1 cellular context compared by ENCODE assay signal in the genomic region with DNA sequence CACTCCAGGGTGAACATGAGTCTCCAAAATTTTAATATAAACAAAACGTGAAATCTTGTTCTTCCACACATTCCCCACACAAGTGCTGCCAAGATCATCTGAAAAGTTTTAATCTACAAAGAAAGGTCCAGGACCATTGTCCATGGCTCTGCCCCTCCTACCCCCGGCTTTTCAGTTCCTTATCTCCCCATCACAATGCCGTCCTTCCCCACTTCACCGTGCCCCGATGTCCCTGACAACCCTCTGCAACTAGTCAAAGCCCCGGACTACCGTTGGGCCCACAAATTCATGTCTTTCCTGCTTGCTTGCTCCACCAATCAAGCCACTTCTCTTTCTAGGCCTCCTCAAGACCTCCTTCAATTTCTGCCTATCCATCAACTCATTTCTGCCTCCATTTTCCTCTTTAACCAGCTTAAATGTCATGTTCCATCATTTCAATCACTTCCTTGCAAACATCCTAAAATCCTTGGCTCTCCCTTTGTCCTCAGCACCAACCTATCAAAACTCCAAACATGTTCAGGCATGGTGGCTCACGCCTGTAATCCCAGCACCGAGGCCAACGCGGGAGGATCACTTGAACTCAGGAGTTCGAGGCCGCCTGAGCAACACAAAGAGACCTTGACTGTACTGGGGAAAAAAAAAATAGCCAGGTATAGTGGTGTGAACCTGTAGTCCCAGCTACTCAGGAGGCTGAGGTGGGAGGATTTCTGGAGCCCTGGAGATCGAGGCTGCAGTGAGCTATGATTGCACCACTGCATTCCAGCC.
TF ChIP-seq lines count a peak whose summit lies in the region.

No MANE protein-coding gene starts in this region.

TF ChIP-seq in HepG2, 621 proteins besides CTCF, POLR2A, EP300 and RAD21:
- no peak for TF ChIP-seq DNMT1 (CRISPR knock-in tag; IDR thresholded peaks at IDR 0.05)
- TF ChIP-seq, protein P1, sequence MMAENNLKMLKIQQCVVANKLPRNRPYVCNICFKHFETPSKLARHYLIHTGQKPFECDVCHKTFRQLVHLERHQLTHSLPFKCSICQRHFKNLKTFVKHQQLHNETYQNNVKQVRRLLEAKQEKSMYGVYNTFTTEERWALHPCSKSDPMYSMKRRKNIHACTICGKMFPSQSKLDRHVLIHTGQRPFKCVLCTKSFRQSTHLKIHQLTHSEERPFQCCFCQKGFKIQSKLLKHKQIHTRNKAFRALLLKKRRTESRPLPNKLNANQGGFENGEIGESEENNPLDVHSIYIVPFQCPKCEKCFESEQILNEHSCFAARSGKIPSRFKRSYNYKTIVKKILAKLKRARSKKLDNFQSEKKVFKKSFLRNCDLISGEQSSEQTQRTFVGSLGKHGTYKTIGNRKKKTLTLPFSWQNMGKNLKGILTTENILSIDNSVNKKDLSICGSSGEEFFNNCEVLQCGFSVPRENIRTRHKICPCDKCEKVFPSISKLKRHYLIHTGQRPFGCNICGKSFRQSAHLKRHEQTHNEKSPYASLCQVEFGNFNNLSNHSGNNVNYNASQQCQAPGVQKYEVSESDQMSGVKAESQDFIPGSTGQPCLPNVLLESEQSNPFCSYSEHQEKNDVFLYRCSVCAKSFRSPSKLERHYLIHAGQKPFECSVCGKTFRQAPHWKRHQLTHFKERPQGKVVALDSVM (CRISPR knock-in tag; IDR thresholded peaks at IDR 0.05) = 0 out of 2 replicates have a peak, but pooled peaks have one; percentile 25
